Comparison of ENCODE assay signal across 1 cellular context in genomic region chr3:13546667-13547171, GRCh38.
A peak's percentile ranks its signal among the peaks of the same experiment; 100 is the strongest.
TF ChIP-seq lines count a peak whose summit lies in the region.

No MANE protein-coding gene starts in this region.

TF ChIP-seq in IMR-90, 13 proteins besides CTCF, POLR2A, EP300 and RAD21:
- TF ChIP-seq NFE2L2 (IDR thresholded peaks at IDR 0.05; ENCODE audit: low read depth, low read length) (no peak), BHLHE40 (IDR thresholded peaks at IDR 0.05; ENCODE audit: low read depth, low read length) (no peak), FOS (IDR thresholded peaks at IDR 0.05; ENCODE audit: low read depth, low read length) (peak; percentile 45; the same call in 1 of the 2 replicates), CEBPB (IDR thresholded peaks at IDR 0.05; ENCODE audit: low read depth, low read length) (no peak), RFX5 (IDR thresholded peaks at IDR 0.05; ENCODE audit: low read depth, low read length) (no peak), SMC3 (IDR thresholded peaks at IDR 0.05; ENCODE audit: low read depth, low read length) (no peak), CHD1 (IDR thresholded peaks at IDR 0.05; ENCODE audit: low read depth, low read length) (no peak), USF2 (IDR thresholded peaks at IDR 0.05; ENCODE audit: low read depth, low read length) (no peak), ELK1 (IDR thresholded peaks at IDR 0.05; ENCODE audit: borderline replicate concordance, low read depth, low read length) (no peak), MAZ (IDR thresholded peaks at IDR 0.05; ENCODE audit: borderline replicate concordance, low read depth, low read length) (no peak), RCOR1 (IDR thresholded peaks at IDR 0.05; ENCODE audit: insufficient replicate concordance, low read length) (peak; percentile 75), MAFK (IDR thresholded peaks at IDR 0.05; ENCODE audit: low read depth, low read length) (no peak), MXI1 (IDR thresholded peaks at IDR 0.05; ENCODE audit: borderline replicate concordance, low read depth, low read length) (no peak)
